In the genomic region with DNA sequence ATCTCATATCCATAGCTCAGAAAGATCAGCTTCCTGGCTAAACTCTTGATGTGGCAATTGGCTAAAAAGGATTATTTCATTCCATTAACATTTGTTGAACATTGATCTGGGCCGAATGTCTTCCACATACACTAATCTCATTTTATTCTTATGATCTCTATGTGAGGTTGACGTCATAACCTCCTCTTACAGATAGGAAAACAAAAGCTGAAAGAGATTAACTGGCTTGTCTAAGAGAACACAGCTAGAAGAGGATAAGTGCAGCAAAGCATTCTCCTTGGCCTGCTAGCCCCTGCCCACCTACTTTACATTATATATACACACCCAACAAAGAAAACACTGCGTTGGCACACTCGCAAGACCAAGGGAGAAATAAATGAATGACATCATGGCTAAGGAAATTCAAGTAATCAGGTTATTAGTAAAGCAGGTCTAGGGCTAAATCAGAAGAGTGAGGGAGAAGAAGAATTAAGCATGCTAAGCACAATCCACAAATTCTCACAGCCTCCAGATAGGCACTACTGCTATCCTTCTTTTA, we compare ENCODE assay signal across 25 cellular contexts.
"Had no signal": no experiment of that assay in that cellular context is flagged by ENCODE, and none has a peak within 500 bp of the region (broad histone marks: within the 10 kb centered on the region; RNA-seq: fewer than 3 reads in every experiment).

No MANE protein-coding gene starts in this region.

- H3K4me1 ChIP-seq: esophagus muscularis mucosa, foreskin keratinocyte, gastrocnemius medialis, heart right ventricle had no signal

- H3K9me3 ChIP-seq: esophagus muscularis mucosa, gastrocnemius medialis had no signal

- H3K27me3 ChIP-seq: brain microvascular endothelial cell, esophagus muscularis mucosa, foreskin keratinocyte, gastrocnemius medialis, heart right ventricle had no signal

- H3K36me3 ChIP-seq: brain microvascular endothelial cell, esophagus muscularis mucosa, gastrocnemius medialis, heart right ventricle had no signal

- H3K4me3 ChIP-seq: coronary artery, dorsolateral prefrontal cortex, esophagus muscularis mucosa, gastrocnemius medialis, heart right ventricle had no signal

- DNase-seq: activated CD4-positive, alpha-beta memory T cell treated with anti-CD3 and anti-CD28 coated beads, Interleukin-2, amount 10 ng/mL, durations not matched to agents 7 days and 5 days; activated CD4-positive, alpha-beta T cell treated with anti-CD3 and anti-CD28 coated beads for 1 hour; activated CD4-positive, alpha-beta T cell treated with anti-CD3 and anti-CD28 coated beads for 4 hours; activated CD4-positive, alpha-beta T cell treated with anti-CD3 and anti-CD28 coated beads, Interleukin-2, amount 10 ng/mL, durations not matched to agents 7 days and 5 days; activated CD4-positive, alpha-beta T cell treated with anti-CD3 and anti-CD28 coated beads, Interleukin-2, amount 50 U/mL, for 4 hours; activated CD8-positive, alpha-beta memory T cell treated with anti-CD3 and anti-CD28 coated beads, Interleukin-2, amount 50 U/mL, for 48 hours; activated gamma-delta T cell; activated naive CD4-positive, alpha-beta T cell; activated naive CD4-positive, alpha-beta T cell treated with anti-CD3 and anti-CD28 coated beads, Interleukin-2, amount 10 ng/mL, durations not matched to agents 7 days and 5 days; activated T-cell treated with anti-CD3 and anti-CD28 coated beads for 4 hours; activated T-cell treated with anti-CD3 and anti-CD28 coated beads, Interleukin-2, amount 50 U/mL, for 24 hours; activated T-cell treated with anti-CD3 and anti-CD28 coated beads, Interleukin-2, amount 50 U/mL, for 72 hours; amniotic stem cell; anterior cingulate cortex; brain microvascular endothelial cell; dorsolateral prefrontal cortex; effector memory CD4-positive, alpha-beta T cell; erythroblast; foreskin keratinocyte; gastrocnemius medialis; heart right ventricle; T-helper 2 cell had no signal

- H3K27ac ChIP-seq: brain microvascular endothelial cell, coronary artery, dorsolateral prefrontal cortex, esophagus muscularis mucosa, foreskin keratinocyte, gastrocnemius medialis, heart right ventricle had no signal

- ATAC-seq: activated T-cell treated with anti-CD3 and anti-CD28 coated beads, Interleukin-2, amount 50 U/mL, for 72 hours; foreskin keratinocyte; gastrocnemius medialis; heart right ventricle; WTC11 had no signal
